18 cellular contexts compared by ENCODE assay signal in genomic region chr15:51260262-51260661, GRCh38.
"Had no signal": no experiment of that assay in that cellular context is flagged by ENCODE, and none has a peak within 500 bp of the region (broad histone marks: within the 10 kb centered on the region; RNA-seq: fewer than 3 reads in every experiment).

No MANE protein-coding gene starts in this region.

- DNase-seq: activated CD4-positive, alpha-beta T cell treated with anti-CD3 and anti-CD28 coated beads for 48 hours; activated CD8-positive, alpha-beta T cell treated with anti-CD3 and anti-CD28 coated beads, Interleukin-2, amount 10 ng/mL, durations not matched to agents 7 days and 5 days; activated naive CD4-positive, alpha-beta T cell treated with Interleukin-2 at 50 U/mL for 16 hours; activated naive CD8-positive, alpha-beta T cell treated with anti-CD3 and anti-CD28 coated beads, Interleukin-2, amount 50 U/mL, for 24 hours; central memory CD4-positive, alpha-beta T cell; effector CD8-positive, alpha-beta T cell; foreskin melanocyte; heart right ventricle; left lung; occipital lobe; sigmoid colon; stimulated activated CD4-positive, alpha-beta T cell treated with anti-CD3 and anti-CD28 coated beads, Interleukin-4, amount 100 ng/mL, for 24 hours; stomach; T-helper 1 cell had no signal

- H3K4me3 ChIP-seq: coronary artery, heart right ventricle, left lung, sigmoid colon, stomach, vagina had no signal

- H3K27ac Mint-ChIP-seq: activated CD8-positive, alpha-beta T cell treated with anti-CD3 and anti-CD28 coated beads, Interleukin-2, amount 10 ng/mL, durations not matched to agents 7 days and 5 days; activated naive CD8-positive, alpha-beta T cell treated with anti-CD3 and anti-CD28 coated beads, Interleukin-2, amount 50 U/mL, for 24 hours; memory B cell; natural killer cell treated with Interleukin-12 subunit alpha and Interleukin-12 subunit beta and Interleukin-15 and Interleukin-18, amount 100 ng/mL, for 72 hours had no signal

- ATAC-seq: activated CD8-positive, alpha-beta T cell treated with anti-CD3 and anti-CD28 coated beads, Interleukin-2, amount 10 ng/mL, durations not matched to agents 7 days and 5 days; activated naive CD8-positive, alpha-beta T cell treated with anti-CD3 and anti-CD28 coated beads, Interleukin-2, amount 50 U/mL, for 24 hours; heart right ventricle; left lung; natural killer cell treated with Interleukin-12 subunit alpha and Interleukin-12 subunit beta and Interleukin-15 and Interleukin-18, amount 100 ng/mL, for 72 hours had no signal

- H3K27ac ChIP-seq: coronary artery, heart right ventricle, left lung, sigmoid colon, stomach, vagina had no signal

- H3K4me1 ChIP-seq: heart right ventricle, sigmoid colon, stomach, vagina had no signal

- H3K9me3 ChIP-seq: left lung, sigmoid colon, vagina had no signal

- H3K4me3 Mint-ChIP-seq: activated CD8-positive, alpha-beta T cell treated with anti-CD3 and anti-CD28 coated beads, Interleukin-2, amount 10 ng/mL, durations not matched to agents 7 days and 5 days; activated naive CD8-positive, alpha-beta T cell treated with anti-CD3 and anti-CD28 coated beads, Interleukin-2, amount 50 U/mL, for 24 hours; memory B cell; natural killer cell treated with Interleukin-12 subunit alpha and Interleukin-12 subunit beta and Interleukin-15 and Interleukin-18, amount 100 ng/mL, for 72 hours had no signal

- H3K27me3 ChIP-seq: sigmoid colon, stomach, vagina had no signal

- H3K36me3 ChIP-seq: heart right ventricle, left lung, sigmoid colon, stomach, vagina had no signal

- H3K36me3 Mint-ChIP-seq: memory B cell; natural killer cell treated with Interleukin-12 subunit alpha and Interleukin-12 subunit beta and Interleukin-15 and Interleukin-18, amount 100 ng/mL, for 72 hours had no signal

- H3K4me1 Mint-ChIP-seq: activated naive CD8-positive, alpha-beta T cell treated with anti-CD3 and anti-CD28 coated beads, Interleukin-2, amount 50 U/mL, for 24 hours; memory B cell had no signal
